ENCODE assay signal across 21 cellular contexts in the genomic region with DNA sequence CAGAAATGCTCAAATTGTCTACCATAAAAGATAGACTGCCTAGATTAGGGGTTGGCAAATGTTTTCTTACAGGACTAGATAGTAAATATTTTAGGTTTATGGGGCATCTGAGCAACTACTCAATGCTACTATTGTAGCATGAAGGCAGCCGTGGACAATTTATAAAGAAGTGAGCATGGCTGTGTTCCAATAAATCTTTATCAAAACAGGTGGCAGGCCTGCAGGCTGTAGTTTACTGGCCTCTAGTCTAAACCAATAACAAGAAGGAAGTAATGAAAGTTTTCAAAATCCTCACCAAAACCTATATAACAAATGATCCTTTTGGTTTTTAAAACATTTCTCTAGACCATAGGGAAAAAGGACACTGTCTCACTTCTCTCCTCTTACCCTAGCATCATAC.
DNase-seq lines count a peak whose midpoint lies in the region; ATAC-seq lines count a peak whose summit lies in the region.
"Had no signal": no experiment of that assay in that cellular context is flagged by ENCODE, and none has a peak within 500 bp of the region (broad histone marks: within the 10 kb centered on the region; RNA-seq: fewer than 3 reads in every experiment).

No MANE protein-coding gene starts in this region.

- no peaks in the 10 kb centered on the region for H3K36me3 ChIP-seq in CD8-positive, alpha-beta memory T cell (ENCODE audit: insufficient read depth, low read length)

- H3K4me3 Mint-ChIP-seq in CD8-positive, alpha-beta memory T cell, result no peak overlapping the region
- H3K4me3 Mint-ChIP-seq in T-cell, result no peak overlapping the region
- H3K4me3 Mint-ChIP-seq in stimulated activated naive B cell treated with anti-CD40 and anti-IgM and Interleukin-4, amounts not matched to agents 10 μg/mL and 1 μg/mL and 100 μg/mL, for 72 hours, result no peak overlapping the region
- no peak overlapping the region for H3K4me3 Mint-ChIP-seq in activated naive CD8-positive, alpha-beta T cell treated with anti-CD3 and anti-CD28 coated beads for 36 hours

- no peaks in the 10 kb centered on the region for H3K27me3 Mint-ChIP-seq in CD8-positive, alpha-beta memory T cell
- no peaks in the 10 kb centered on the region for H3K27me3 Mint-ChIP-seq in T-cell
- no peaks in the 10 kb centered on the region for H3K27me3 Mint-ChIP-seq in stimulated activated naive B cell treated with anti-CD40 and anti-IgM and Interleukin-4, amounts not matched to agents 10 μg/mL and 1 μg/mL and 100 μg/mL, for 72 hours
- H3K27me3 Mint-ChIP-seq in activated naive CD8-positive, alpha-beta T cell treated with anti-CD3 and anti-CD28 coated beads for 36 hours, result no peaks in the 10 kb centered on the region

- H3K4me1 ChIP-seq in CD8-positive, alpha-beta memory T cell (ENCODE audit: insufficient read depth, low read length), result no peaks in the 10 kb centered on the region

- peak overlapping the region in 5 of 8 donors; percentile 14 to 73 (median 31) for H3K27ac Mint-ChIP-seq in CD8-positive, alpha-beta memory T cell
- H3K27ac Mint-ChIP-seq in T-cell, result peak overlapping the region; percentile 25 to 48
- H3K27ac Mint-ChIP-seq in stimulated activated naive B cell treated with anti-CD40 and anti-IgM and Interleukin-4, amounts not matched to agents 10 μg/mL and 1 μg/mL and 100 μg/mL, for 72 hours, result peak overlapping the region; percentile 56
- H3K27ac Mint-ChIP-seq in activated naive CD8-positive, alpha-beta T cell treated with anti-CD3 and anti-CD28 coated beads for 36 hours, result no peak overlapping the region

- no peak overlapping the region for H3K27ac ChIP-seq in CD8-positive, alpha-beta memory T cell (ENCODE audit: low read depth, low read length)
- H3K27ac ChIP-seq: BLaER1 treated with 17β-estradiol and CSF1 and Interleukin-3, amounts not matched to agents 10 nM and 100 nM had no signal

- no peak for ATAC-seq in T-cell (replicated peaks in 1 of 4)
- ATAC-seq in stimulated activated naive B cell treated with anti-CD40 and anti-IgM and Interleukin-4, amounts not matched to agents 10 μg/mL and 1 μg/mL and 100 μg/mL, for 72 hours (replicated peaks), result no peak
- ATAC-seq: HCT116 had no signal

- no peak overlapping the region for H3K4me3 ChIP-seq in CD8-positive, alpha-beta memory T cell (ENCODE audit: low read length)
- H3K4me3 ChIP-seq: BLaER1 treated with 17β-estradiol and CSF1 and Interleukin-3, amounts not matched to agents 10 nM and 100 nM had no signal

- CTCF ChIA-PET in CD8-positive, alpha-beta memory T cell (lab: Charles Lee), result no interaction called here
- CTCF ChIA-PET in T-cell (lab: Charles Lee), result no interaction called here

- H3K9me3 ChIP-seq in CD8-positive, alpha-beta memory T cell (ENCODE audit: low read length), result no peaks in the 10 kb centered on the region
- H3K9me3 ChIP-seq: BLaER1 treated with 17β-estradiol and CSF1 and Interleukin-3, amounts not matched to agents 10 nM and 100 nM; SK-N-SH had no signal

- POLR2A ChIA-PET in CD8-positive, alpha-beta memory T cell (lab: Charles Lee), result no interaction called here
- POLR2A ChIA-PET in T-cell (lab: Charles Lee), result no interaction called here

- H3K36me3 Mint-ChIP-seq in CD8-positive, alpha-beta memory T cell, result peaks cover 0 to 5% (median 3%) of the 10 kb centered on the region in 3 donors
- H3K36me3 Mint-ChIP-seq in T-cell, result peaks cover 8% of the 10 kb centered on the region
- peaks cover 1 to 12% of the 10 kb centered on the region in 2 donors for H3K36me3 Mint-ChIP-seq in stimulated activated naive B cell treated with anti-CD40 and anti-IgM and Interleukin-4, amounts not matched to agents 10 μg/mL and 1 μg/mL and 100 μg/mL, for 72 hours
- peaks cover 21% of the 10 kb centered on the region for H3K36me3 Mint-ChIP-seq in activated naive CD8-positive, alpha-beta T cell treated with anti-CD3 and anti-CD28 coated beads for 36 hours

- no peak for DNase-seq in CD8-positive, alpha-beta memory T cell
- DNase-seq in T-cell (no peak), cerebellum (ENCODE audit: low spot score) (peak; percentile 16), KBM-7 (no peak)
- DNase-seq in stimulated activated naive B cell treated with anti-CD40 and anti-IgM and Interleukin-4, amounts not matched to agents 10 μg/mL and 1 μg/mL and 100 μg/mL, for 72 hours, result no peak
- DNase-seq in activated naive CD8-positive, alpha-beta T cell treated with anti-CD3 and anti-CD28 coated beads for 36 hours, result no peak
- no peak for DNase-seq in activated T-cell treated with anti-CD3 and anti-CD28 coated beads, Interleukin-2, amount 50 U/mL, for 48 hours
- DNase-seq: ACHN, DMS53, EL, GF-D8, MV-4-11, NCI-H1105 treated with DMSO at 0.1 percent for 48 hours, NCI-H2029 treated with DMSO at 0.1 percent for 48 hours, NCI-H226, NCI-H510A treated with DMSO at 0.1 percent for 48 hours, NCI-H82, SHP77, SK-N-SH had no signal

- no peaks in the 10 kb centered on the region for H3K27me3 ChIP-seq in CD8-positive, alpha-beta memory T cell (ENCODE audit: insufficient read depth, low read length, poor library complexity, severe bottlenecking)
- H3K27me3 ChIP-seq: BLaER1 treated with 17β-estradiol and CSF1 and Interleukin-3, amounts not matched to agents 10 nM and 100 nM had no signal

- peaks cover 43 to 78% (median 73%) of the 10 kb centered on the region in 3 donors for H3K4me1 Mint-ChIP-seq in CD8-positive, alpha-beta memory T cell
- peaks cover 42 to 62% (median 58%) of the 10 kb centered on the region in 3 donors for H3K4me1 Mint-ChIP-seq in T-cell
- H3K4me1 Mint-ChIP-seq in stimulated activated naive B cell treated with anti-CD40 and anti-IgM and Interleukin-4, amounts not matched to agents 10 μg/mL and 1 μg/mL and 100 μg/mL, for 72 hours, result peaks cover 57 to 78% of the 10 kb centered on the region in 2 donors
- peaks cover 45% of the 10 kb centered on the region for H3K4me1 Mint-ChIP-seq in activated naive CD8-positive, alpha-beta T cell treated with anti-CD3 and anti-CD28 coated beads for 36 hours

- H3K9me3 Mint-ChIP-seq in CD8-positive, alpha-beta memory T cell, result no peaks in the 10 kb centered on the region
- H3K9me3 Mint-ChIP-seq in T-cell, result no peaks in the 10 kb centered on the region
- no peaks in the 10 kb centered on the region for H3K9me3 Mint-ChIP-seq in stimulated activated naive B cell treated with anti-CD40 and anti-IgM and Interleukin-4, amounts not matched to agents 10 μg/mL and 1 μg/mL and 100 μg/mL, for 72 hours
- H3K9me3 Mint-ChIP-seq in activated naive CD8-positive, alpha-beta T cell treated with anti-CD3 and anti-CD28 coated beads for 36 hours, result peaks cover 1% of the 10 kb centered on the region

- in situ Hi-C loops in KBM-7 (cut with MboI; ENCODE audit: low pct_unique_long_range_greater_than_20kb, low sequenced_read_pairs), result no loop called here
